35 cellular contexts compared by ENCODE assay signal in genomic region chr15:100738614-100739013, GRCh38.
"Had no signal": no experiment of that assay in that cellular context is flagged by ENCODE, and none has a peak within 500 bp of the region (broad histone marks: within the 10 kb centered on the region; RNA-seq: fewer than 3 reads in every experiment).

No MANE protein-coding gene starts in this region.

- H3K9me3 Mint-ChIP-seq: activated B cell treated with CpG ODN at 0.5 μM for 24 hours; activated CD4-positive, alpha-beta memory T cell treated with anti-CD3 and anti-CD28 coated beads, Interleukin-2, amount 10 ng/mL, durations not matched to agents 7 days and 5 days; activated T-cell treated with anti-CD3 and anti-CD28 coated beads, Interleukin-2, amount 50 U/mL, for 4 hours; activated T-helper 17 cell treated with anti-CD3 and anti-CD28 coated beads, Interleukin-2, amount 50 U/mL, for 72 hours; brain; central memory CD8-positive, alpha-beta T cell; endodermal cell; T-helper 2 cell treated with Interferon-gamma antibody and Interleukin-4, amounts not matched to agents 5 μg/mL and 100 μg/mL, for 36 hours had no signal

- H3K4me3 Mint-ChIP-seq: activated B cell treated with CpG ODN at 0.5 μM for 24 hours; activated CD4-positive, alpha-beta memory T cell treated with anti-CD3 and anti-CD28 coated beads, Interleukin-2, amount 10 ng/mL, durations not matched to agents 7 days and 5 days; activated CD4-positive, alpha-beta T cell treated with anti-CD3 and anti-CD28 coated beads, Interleukin-2, amount 10 ng/mL, durations not matched to agents 7 days and 5 days; activated naive CD8-positive, alpha-beta T cell; activated T-cell treated with anti-CD3 and anti-CD28 coated beads, Interleukin-2, amount 50 U/mL, for 4 hours; activated T-helper 17 cell treated with anti-CD3 and anti-CD28 coated beads, Interleukin-2, amount 50 U/mL, for 72 hours; brain; central memory CD8-positive, alpha-beta T cell; dendritic cell treated with granulocyte-macrophage colony-stimulating factor and Interleukin-4, amounts not matched to agents 40 ng/mL and 50 ng/mL, for 4 days; endodermal cell; T-helper 17 cell; T-helper 2 cell treated with Interferon-gamma antibody and Interleukin-4, amounts not matched to agents 5 μg/mL and 100 μg/mL, for 36 hours had no signal

- H3K4me1 Mint-ChIP-seq: activated CD4-positive, alpha-beta memory T cell treated with anti-CD3 and anti-CD28 coated beads, Interleukin-2, amount 10 ng/mL, durations not matched to agents 7 days and 5 days; activated CD4-positive, alpha-beta T cell treated with anti-CD3 and anti-CD28 coated beads, Interleukin-2, amount 10 ng/mL, durations not matched to agents 7 days and 5 days; activated T-helper 17 cell treated with anti-CD3 and anti-CD28 coated beads, Interleukin-2, amount 50 U/mL, for 72 hours; central memory CD8-positive, alpha-beta T cell; T-helper 17 cell had no signal

- H3K4me1 ChIP-seq: ascending aorta, gastrocnemius medialis, heart left ventricle had no signal

- DNase-seq: activated B cell treated with CpG ODN at 0.5 μM for 24 hours; activated CD4-positive, alpha-beta memory T cell treated with anti-CD3 and anti-CD28 coated beads, Interleukin-2, amount 10 ng/mL, durations not matched to agents 7 days and 5 days; activated CD4-positive, alpha-beta T cell treated with anti-CD3 and anti-CD28 coated beads, Interleukin-2, amount 10 ng/mL, durations not matched to agents 7 days and 5 days; activated CD4-positive, alpha-beta T cell treated with anti-CD3 and anti-CD28 coated beads, Interleukin-2, amount 50 U/mL, for 4 hours; activated CD8-positive, alpha-beta memory T cell treated with anti-CD3 and anti-CD28 coated beads, Interleukin-2, amount 50 U/mL, for 48 hours; activated effector memory CD4-positive, alpha-beta T cell treated with Interleukin-2 at 50 U/mL for 16 hours; activated gamma-delta T cell treated with Interleukin-2 at 50 U/mL for 16 hours; activated naive CD4-positive, alpha-beta T cell treated with anti-CD3 and anti-CD28 coated beads, Interleukin-2, amount 50 U/mL, for 16 hours; activated naive CD4-positive, alpha-beta T cell treated with Interleukin-2 at 50 U/mL for 16 hours; activated T-cell treated with anti-CD3 and anti-CD28 coated beads for 4 hours; activated T-cell treated with anti-CD3 and anti-CD28 coated beads, Interleukin-2, amount 50 U/mL, for 4 hours; amygdala; dorsolateral prefrontal cortex; effector memory CD4-positive, alpha-beta T cell; endodermal cell; foreskin keratinocyte; gastrocnemius medialis; glutamatergic neuron; heart left ventricle; T-helper 1 cell; T-helper 17 cell; T1000; WERI-Rb-1 had no signal

- H3K27ac Mint-ChIP-seq: activated B cell treated with CpG ODN at 0.5 μM for 24 hours; activated CD4-positive, alpha-beta memory T cell treated with anti-CD3 and anti-CD28 coated beads, Interleukin-2, amount 10 ng/mL, durations not matched to agents 7 days and 5 days; activated naive CD8-positive, alpha-beta T cell; activated T-helper 17 cell treated with anti-CD3 and anti-CD28 coated beads, Interleukin-2, amount 50 U/mL, for 72 hours; brain; dendritic cell treated with granulocyte-macrophage colony-stimulating factor and Interleukin-4, amounts not matched to agents 40 ng/mL and 50 ng/mL, for 4 days; endodermal cell; T-helper 17 cell; T-helper 2 cell treated with Interferon-gamma antibody and Interleukin-4, amounts not matched to agents 5 μg/mL and 100 μg/mL, for 36 hours had no signal

- H3K36me3 ChIP-seq: ascending aorta, breast epithelium, cardiac muscle cell, gastrocnemius medialis, heart left ventricle, WERI-Rb-1 had no signal

- H3K9me3 ChIP-seq: ascending aorta, breast epithelium, gastrocnemius medialis, heart left ventricle had no signal

- H3K27me3 ChIP-seq: ascending aorta, breast epithelium, cardiac muscle cell, dorsolateral prefrontal cortex, foreskin keratinocyte, gastrocnemius medialis, heart left ventricle had no signal

- ATAC-seq: activated CD4-positive, CD25-positive, alpha-beta regulatory T cell treated with anti-CD3 and anti-CD28 coated beads, Interleukin-2, amount 50 U/mL, for 24 hours; activated T-cell treated with anti-CD3 and anti-CD28 coated beads, Interleukin-2, amount 50 U/mL, for 4 hours; activated T-helper 17 cell treated with anti-CD3 and anti-CD28 coated beads, Interleukin-2, amount 50 U/mL, for 72 hours; esophagus mucosa; foreskin keratinocyte; gastrocnemius medialis; heart left ventricle; T-helper 17 cell had no signal

- H3K27ac ChIP-seq: ascending aorta, breast epithelium, cardiac muscle cell, coronary artery, dorsolateral prefrontal cortex, foreskin keratinocyte, gastrocnemius medialis, heart left ventricle, WERI-Rb-1 had no signal

- H3K4me3 ChIP-seq: ascending aorta, breast epithelium, cardiac muscle cell, coronary artery, dorsolateral prefrontal cortex, gastrocnemius medialis, heart left ventricle had no signal

- H3K36me3 Mint-ChIP-seq: activated naive CD8-positive, alpha-beta T cell; brain had no signal
